8 cellular contexts compared by ENCODE assay signal in genomic region chr1:10755977-10756521, GRCh38. TPM values are rescaled to one million over a fixed set of nuclear protein-coding genes. Genes with fewer than 3 reads are reported as not detected.
DNase-seq lines count a peak whose midpoint lies in the region; ATAC-seq and TF ChIP-seq lines count a peak whose summit lies in the region.

No MANE protein-coding gene starts in this region.

- no peaks in the 10 kb centered on the region for H3K9me3 Mint-ChIP-seq in immature natural killer cell

- peaks cover 0 to 5% of the 10 kb centered on the region in 2 donors for H3K4me1 Mint-ChIP-seq in immature natural killer cell

- H3K27me3 Mint-ChIP-seq in immature natural killer cell (ENCODE audit: low read depth in 3 of 3), result peaks cover 0 to 6% (median 2%) of the 10 kb centered on the region in 3 donors

- H3K36me3 Mint-ChIP-seq in immature natural killer cell, result no peaks in the 10 kb centered on the region

- ATAC-seq in GM19395 (IDR thresholded peaks at IDR 0.05; ENCODE audit: unreplicated experiment), result no peak
- ATAC-seq in GM21360 (IDR thresholded peaks at IDR 0.05; ENCODE audit: unreplicated experiment), result no peak

- H3K4me3 Mint-ChIP-seq in immature natural killer cell, result no peak overlapping the region

- DNase-seq in HEK293T (ENCODE audit: extremely low spot score) (peak; percentile 42), SHP77 (lab: John Stamatoyannopoulos, UW) (peak; percentile 44 to 49), immature natural killer cell (peak; percentile 22 to 41 (median 29)), GOT3 (lab: John Stamatoyannopoulos, UW) (no peak)
- peak; percentile 84 for DNase-seq in activated effector memory CD4-positive, alpha-beta T cell treated with anti-CD3 and anti-CD28 coated beads, Interleukin-2, amount 50 U/mL, for 16 hours
- DNase-seq in stimulated activated CD4-positive, alpha-beta T cell treated with anti-CD3 and anti-CD28 coated beads, TNF-alpha, amount 100 ng/mL, for 48 hours (ENCODE audit: low read depth in 3 of 3), result peak in 2 of 3 donors; percentile 33 to 36

- CTCF ChIA-PET in HEK293T (lab: Yijun Ruan, JAX), result no interaction called here

- POLR2A ChIA-PET in HEK293T (lab: Yijun Ruan, JAX), result no interaction called here

- no peak overlapping the region for H3K27ac Mint-ChIP-seq in immature natural killer cell

TF ChIP-seq in HEK293T, 16 proteins besides CTCF, POLR2A, EP300 and RAD21:
- TF ChIP-seq LEF1 (IDR thresholded peaks at IDR 0.05; ENCODE audit: borderline replicate concordance) (no peak), NFRKB (IDR thresholded peaks at IDR 0.05) (no peak), FOXM1 (IDR thresholded peaks at IDR 0.05; ENCODE audit: borderline replicate concordance) (no peak), ELF4 (IDR thresholded peaks at IDR 0.05) (no peak), SP1 (IDR thresholded peaks at IDR 0.05) (no peak), FOXK2 (IDR thresholded peaks at IDR 0.05) (no peak), L3MBTL2 (conservative IDR thresholded peaks at IDR 0.05) (no peak), PKNOX1 (IDR thresholded peaks at IDR 0.05) (no peak), ZNF384 (IDR thresholded peaks at IDR 0.05) (no peak)

RNA-seq across cellular contexts. Expression of gene CASZ1, which starts 40.4 kb away (rescaled TPM):
- 1 to 10 TPM; 1.0 to 6.5 (median 1.9) TPM for polyA plus RNA-seq in immature natural killer cell
